In the genomic region with DNA sequence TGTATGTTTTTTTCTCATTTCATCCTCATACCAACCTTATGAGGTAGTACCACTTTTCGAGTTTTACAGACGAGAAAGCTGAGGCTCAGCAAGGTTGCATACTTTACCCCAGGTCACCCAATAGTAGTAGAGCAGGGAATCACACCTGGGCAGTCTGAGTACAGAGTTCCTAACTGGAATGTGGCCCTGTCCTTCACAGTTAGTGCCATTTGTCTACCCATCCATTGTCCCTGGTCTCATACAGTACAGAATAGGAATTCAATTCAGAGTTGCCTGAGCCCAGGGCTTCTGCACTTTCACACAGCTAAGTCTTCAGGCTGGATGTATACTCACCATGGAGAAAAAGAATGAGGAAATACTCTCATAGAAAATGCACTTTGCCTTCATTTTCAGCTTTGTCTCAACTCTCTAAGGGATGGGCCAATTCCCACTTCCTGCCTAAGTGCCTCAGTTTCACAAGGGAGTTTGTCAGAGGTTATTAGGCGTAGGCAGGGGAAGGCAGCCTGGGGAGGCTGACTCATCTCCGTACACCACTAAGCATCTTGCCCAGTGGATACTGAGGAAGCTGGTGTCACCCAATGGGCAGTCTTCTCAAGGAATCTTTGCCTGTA, we compare ENCODE assay signal across 9 cellular contexts.
DNase-seq lines count a peak whose midpoint lies in the region; ATAC-seq and TF ChIP-seq lines count a peak whose summit lies in the region.
"Had no signal": no experiment of that assay in that cellular context is flagged by ENCODE, and none has a peak within 500 bp of the region (broad histone marks: within the 10 kb centered on the region; RNA-seq: fewer than 3 reads in every experiment).

No MANE protein-coding gene starts in this region.

- no peaks in the 10 kb centered on the region for H3K27me3 ChIP-seq in left ventricle myocardium inferior (ENCODE audit: low read depth)
- H3K27me3 ChIP-seq in upper lobe of left lung: no peaks in the 10 kb centered on the region

- intact Hi-C loops in Right ventricle myocardium superior (cut with DNase I): no loop called here
- intact Hi-C loops in left ventricle myocardium inferior (cut with micrococcal nuclease): no loop called here

- 76 to 77% methylated on average over 4 of the region's 4 CpGs for WGBS in upper lobe of left lung, 2 donors

- CTCF ChIA-PET in HEK293T (lab: Yijun Ruan, JAX): no interaction called here

- H3K4me3 ChIP-seq in left ventricle myocardium inferior (no peak overlapping the region), upper lobe of left lung (no peak overlapping the region)

- H3K36me3 ChIP-seq in left ventricle myocardium inferior: no peaks in the 10 kb centered on the region
- H3K36me3 ChIP-seq in upper lobe of left lung: no peaks in the 10 kb centered on the region

- DNase-seq in Right ventricle myocardium superior (no peak), left ventricle myocardium inferior (no peak), SKM-1 (lab: John Stamatoyannopoulos, UW; ENCODE audit: unreplicated experiment) (peak; percentile 91), glomerular visceral epithelial cell (ENCODE audit: extremely low spot score) (peak; percentile 28), upper lobe of left lung (peak in 1 of 2 donors; percentile 68), HEK293T (ENCODE audit: extremely low spot score) (no peak)
- DNase-seq in activated CD4-positive, alpha-beta T cell treated with anti-CD3 and anti-CD28 coated beads for 4 hours: no peak
- DNase-seq: amygdala had no signal

- POLR2A ChIA-PET in HEK293T (lab: Yijun Ruan, JAX): no interaction called here

- TF ChIP-seq POLR2A in upper lobe of left lung (IDR thresholded peaks at IDR 0.05): no peak

- H3K9me3 ChIP-seq in left ventricle myocardium inferior (replicated peaks) (no peaks in the 10 kb centered on the region), upper lobe of left lung (no peaks in the 10 kb centered on the region)

- H3K27ac ChIP-seq in left ventricle myocardium inferior (replicated peaks) (no peak overlapping the region), upper lobe of left lung (no peak overlapping the region)

- H3K4me1 ChIP-seq in left ventricle myocardium inferior (no peaks in the 10 kb centered on the region), upper lobe of left lung (peaks cover 0 to 4% (median 0%) of the 10 kb centered on the region in 4 donors)

- no peak for TF ChIP-seq CTCF in left ventricle myocardium inferior (IDR thresholded peaks at IDR 0.05; ENCODE audit: borderline replicate concordance)
- no peak for TF ChIP-seq CTCF in upper lobe of left lung (IDR thresholded peaks at IDR 0.05)

- peak in 2 of 4 donors; percentile 48 to 58 for TF ChIP-seq EP300 in upper lobe of left lung (IDR thresholded peaks at IDR 0.05)

- ATAC-seq in Right ventricle myocardium superior (ENCODE audit: poor library complexity) (peak; percentile 36), upper lobe of left lung (ENCODE audit: low FRiP score in 2 of 2) (peak; percentile 67 to 88), GM21825 (IDR thresholded peaks at IDR 0.05; ENCODE audit: unreplicated experiment) (no peak)

TF ChIP-seq in HEK293T, 16 proteins besides CTCF, POLR2A, EP300 and RAD21:
- TF ChIP-seq L3MBTL2 (conservative IDR thresholded peaks at IDR 0.05) (no peak), ELF4 (IDR thresholded peaks at IDR 0.05) (no peak), ARNT (IDR thresholded peaks at IDR 0.05) (no peak), CTBP1 (IDR thresholded peaks at IDR 0.05; ENCODE audit: borderline replicate concordance) (no peak), BHLHE40 (IDR thresholded peaks at IDR 0.05; ENCODE audit: borderline replicate concordance) (no peak), SUZ12 (IDR thresholded peaks at IDR 0.05) (no peak), TARDBP (IDR thresholded peaks at IDR 0.05) (no peak), NFRKB (IDR thresholded peaks at IDR 0.05) (no peak), ZNF384 (IDR thresholded peaks at IDR 0.05) (no peak), LEF1 (IDR thresholded peaks at IDR 0.05; ENCODE audit: borderline replicate concordance) (no peak), HDGF (IDR thresholded peaks at IDR 0.05; ENCODE audit: borderline replicate concordance) (no peak), FOXA1 (IDR thresholded peaks at IDR 0.05) (no peak), SP1 (IDR thresholded peaks at IDR 0.05) (no peak), FOXK2 (IDR thresholded peaks at IDR 0.05) (no peak), FOXM1 (IDR thresholded peaks at IDR 0.05; ENCODE audit: borderline replicate concordance) (no peak)
- TF ChIP-seq, protein P1, sequence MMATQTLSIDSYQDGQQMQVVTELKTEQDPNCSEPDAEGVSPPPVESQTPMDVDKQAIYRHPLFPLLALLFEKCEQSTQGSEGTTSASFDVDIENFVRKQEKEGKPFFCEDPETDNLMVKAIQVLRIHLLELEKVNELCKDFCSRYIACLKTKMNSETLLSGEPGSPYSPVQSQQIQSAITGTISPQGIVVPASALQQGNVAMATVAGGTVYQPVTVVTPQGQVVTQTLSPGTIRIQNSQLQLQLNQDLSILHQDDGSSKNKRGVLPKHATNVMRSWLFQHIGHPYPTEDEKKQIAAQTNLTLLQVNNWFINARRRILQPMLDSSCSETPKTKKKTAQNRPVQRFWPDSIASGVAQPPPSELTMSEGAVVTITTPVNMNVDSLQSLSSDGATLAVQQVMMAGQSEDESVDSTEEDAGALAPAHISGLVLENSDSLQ (IDR thresholded peaks at IDR 0.05): no peak
TF ChIP-seq in HEK293T: peak in this region for 0.

Comparison
In these comparisons a context has a peak if more than half of its experiments do, and no peak if none do; other contexts are left out.
1. DNase-seq: peak in SKM-1 (single experiment) and glomerular visceral epithelial cell (single experiment); none in Right ventricle myocardium superior (single experiment), left ventricle myocardium inferior (single experiment), HEK293T (single experiment) and activated CD4-positive, alpha-beta T cell treated with anti-CD3 and anti-CD28 coated beads for 4 hours (0 of 2).